ENCODE assay signal across 7 cellular contexts in genomic region chr6:129684323-129684884, GRCh38. TPM values are rescaled to one million over a fixed set of nuclear protein-coding genes. Genes with fewer than 3 reads are reported as not detected.
DNase-seq lines count a peak whose midpoint lies in the region; ATAC-seq and TF ChIP-seq lines count a peak whose summit lies in the region.

No MANE protein-coding gene starts in this region.

- peak overlapping the region; percentile 78 for H3K4me2 ChIP-seq in HCT116 (ENCODE audit: low read length)

- no peaks in the 10 kb centered on the region for H3K9me2 ChIP-seq in HCT116 (ENCODE audit: insufficient read depth)

- H3K9me3 ChIP-seq in HCT116 (ENCODE audit: control insufficient read depth in 1 of 2, insufficient read depth in 1 of 2, low read depth in 1 of 2, low read length in 2 of 2) (no peaks in the 10 kb centered on the region), gastroesophageal sphincter (no peaks in the 10 kb centered on the region)

- TF ChIP-seq POLR2A in HCT116 (IDR thresholded peaks at IDR 0.05; ENCODE audit: borderline replicate concordance, extremely low read depth, insufficient read depth, insufficient read length) (no peak), gastroesophageal sphincter (IDR thresholded peaks at IDR 0.05) (no peak)

- RAD21 ChIA-PET in HCT116 (lab: Charles Lee; ENCODE audit: low non-redundant PET in 1 of 2, low total read pairs in 2 of 2, uncharacterized antibody in 2 of 2, unreplicated experiment in 2 of 2), result no interaction called here

- peaks cover 62% of the 10 kb centered on the region for H3K4me1 Mint-ChIP-seq in stimulated activated memory B cell treated with anti-CD40 and anti-IgM and Interleukin-4, amounts not matched to agents 10 μg/mL and 1 μg/mL and 100 μg/mL, for 72 hours

- no peak for TF ChIP-seq CTCF in HCT116 (IDR thresholded peaks at IDR 0.05 in 2 of 3, conservative IDR thresholded peaks at IDR 0.05 in 1 of 3; ENCODE audit: borderline replicate concordance in 1 of 3, insufficient read depth in 1 of 3, low read depth in 2 of 3, low read length in 2 of 3)
- no peak for TF ChIP-seq CTCF in gastroesophageal sphincter (IDR thresholded peaks at IDR 0.05)

- H2AFZ ChIP-seq in HCT116 (ENCODE audit: low read depth, low read length, poor library complexity, severe bottlenecking), result no peak overlapping the region

- H3K36me3 Mint-ChIP-seq in stimulated activated memory B cell treated with anti-CD40 and anti-IgM and Interleukin-4, amounts not matched to agents 10 μg/mL and 1 μg/mL and 100 μg/mL, for 72 hours, result no peaks in the 10 kb centered on the region

- H4K20me1 ChIP-seq in HCT116 (ENCODE audit: insufficient read depth), result no peaks in the 10 kb centered on the region

- H3K4me3 Mint-ChIP-seq in stimulated activated memory B cell treated with anti-CD40 and anti-IgM and Interleukin-4, amounts not matched to agents 10 μg/mL and 1 μg/mL and 100 μg/mL, for 72 hours, result peak overlapping the region; percentile 30

- ATAC-seq in HCT116, result peak; percentile 4; the same call in 1 of the 2 replicates
- peak; percentile 5; the same call in 2 of the 3 replicates for ATAC-seq in SK-N-SH treated with all-trans-retinoic acid at 6 μM for 48 hours
- ATAC-seq in gastroesophageal sphincter, result no peak
- no peak for ATAC-seq in stimulated activated memory B cell treated with anti-CD40 and anti-IgM and Interleukin-4, amounts not matched to agents 10 μg/mL and 1 μg/mL and 100 μg/mL, for 72 hours
- ATAC-seq in GM18858 (IDR thresholded peaks at IDR 0.05; ENCODE audit: unreplicated experiment), result no peak

- peak overlapping the region; percentile 69 for H3K27ac Mint-ChIP-seq in stimulated activated memory B cell treated with anti-CD40 and anti-IgM and Interleukin-4, amounts not matched to agents 10 μg/mL and 1 μg/mL and 100 μg/mL, for 72 hours

- intact Hi-C loops in HCT116 (cut with micrococcal nuclease), result no loop called here

- POLR2A ChIA-PET in HCT116 (lab: Charles Lee), result interaction anchor here (0.9 to 2.0 kb wide), 7 partner anchors 9 to 65 kb away, joined by 3 to 8 read pairs (median 7); no protein-coding TSS in a partner anchor

- WGBS in gastroesophageal sphincter (ENCODE audit: low coverage in 1 of 2), 2 donors, result 87 to 93% methylated on average over 5 of the region's 6 CpGs

- peak overlapping the region; percentile 53; the same call in 1 of the 2 replicates for H3K9ac ChIP-seq in HCT116 (ENCODE audit: low read length)

- H3K4me3 ChIP-seq in HCT116 (replicated peaks in 1 of 2; ENCODE audit: low read depth in 1 of 2, low read length in 2 of 2), result peak overlapping the region in 1 of 2 experiments; percentile 35; a peak in 2 of 4 replicates
- H3K4me3 ChIP-seq in gastroesophageal sphincter, result no peak overlapping the region

- TF ChIP-seq EP300 in gastroesophageal sphincter (IDR thresholded peaks at IDR 0.05), result no peak

- H3K27ac ChIP-seq in HCT116 (ENCODE audit: low read depth, low read length) (peak overlapping the region; percentile 97), gastroesophageal sphincter (peak overlapping the region; percentile 56 to 77 (median 58))

- H3K9me3 Mint-ChIP-seq in stimulated activated memory B cell treated with anti-CD40 and anti-IgM and Interleukin-4, amounts not matched to agents 10 μg/mL and 1 μg/mL and 100 μg/mL, for 72 hours, result no peaks in the 10 kb centered on the region

- H3K4me1 ChIP-seq in HCT116 (ENCODE audit: control insufficient read depth in 1 of 2, insufficient read depth in 2 of 2, low read length in 2 of 2) (peaks cover 99 to 100% of the 10 kb centered on the region in 2 experiments), gastroesophageal sphincter (peaks cover 0 to 19% (median 0%) of the 10 kb centered on the region in 3 donors)

- CTCF ChIA-PET in HCT116 (lab: Charles Lee), result interaction anchor here (0.9 to 1.7 kb wide), 2 partner anchors 11 to 91 kb away, joined by 4 to 5 read pairs; no protein-coding TSS in a partner anchor

- no peaks in the 10 kb centered on the region for H3K27me3 ChIP-seq in HCT116 (ENCODE audit: insufficient read depth, low read length)
- H3K27me3 ChIP-seq in gastroesophageal sphincter, result no peaks in the 10 kb centered on the region

- no peaks in the 10 kb centered on the region for H3K27me3 Mint-ChIP-seq in stimulated activated memory B cell treated with anti-CD40 and anti-IgM and Interleukin-4, amounts not matched to agents 10 μg/mL and 1 μg/mL and 100 μg/mL, for 72 hours

- DNase-seq in HCT116 (ENCODE audit: low read depth, low spot score) (no peak), HCEC 1CT (no peak), NCI-H1105 (lab: John Stamatoyannopoulos, UW) (no peak)

- H3K36me3 ChIP-seq in HCT116 (ENCODE audit: control insufficient read depth in 1 of 2, insufficient read depth in 2 of 2, low read length in 2 of 2), result no peaks in the 10 kb centered on the region
- H3K36me3 ChIP-seq in gastroesophageal sphincter, result no peaks in the 10 kb centered on the region

- peaks cover 87% of the 10 kb centered on the region for H3K79me2 ChIP-seq in HCT116 (ENCODE audit: insufficient read depth, low read length)

- no peak for TF ChIP-seq RAD21 in HCT116 (IDR thresholded peaks at IDR 0.05; ENCODE audit: low read depth)

- BruUV-seq in HCT116 (replicated peaks; lab: Mats Ljungman, UMichigan), result TSS peak; percentile 73

TF ChIP-seq in HCT116, 20 proteins besides CTCF, POLR2A, EP300 and RAD21:
- no peak for TF ChIP-seq EZH2phosphoT487 (IDR thresholded peaks at IDR 0.05; ENCODE audit: borderline replicate concordance)
- TF ChIP-seq POLR2AphosphoS5 (IDR thresholded peaks at IDR 0.05; ENCODE audit: low read depth, low read length), result peak; percentile 2; the same call in 1 of the 2 replicates

TF ChIP-seq in SK-N-SH treated with all-trans-retinoic acid at 6 μM for 48 hours, 23 proteins besides CTCF, POLR2A, EP300 and RAD21 (continues in another document):
- no peak for TF ChIP-seq TOX (CRISPR knock-in tag; IDR thresholded peaks at IDR 0.05; ENCODE audit: borderline replicate concordance)
- no peak for TF ChIP-seq ZNF70 (CRISPR knock-in tag; IDR thresholded peaks at IDR 0.05)
- no peak for TF ChIP-seq TSHZ2 (CRISPR knock-in tag; IDR thresholded peaks at IDR 0.05)
- TF ChIP-seq TCF4 (CRISPR knock-in tag; IDR thresholded peaks at IDR 0.05; ENCODE audit: borderline replicate concordance), result no peak
- TF ChIP-seq POU6F1 (CRISPR knock-in tag; IDR thresholded peaks at IDR 0.05; ENCODE audit: borderline replicate concordance, low read depth), result no peak
- no peak; the same call in 1 of the 2 replicates for TF ChIP-seq PATZ1 (CRISPR knock-in tag; IDR thresholded peaks at IDR 0.05; ENCODE audit: borderline replicate concordance)
- no peak for TF ChIP-seq ZFP3 (CRISPR knock-in tag; IDR thresholded peaks at IDR 0.05)
- no peak for TF ChIP-seq ARNTL (CRISPR knock-in tag; IDR thresholded peaks at IDR 0.05; ENCODE audit: borderline replicate concordance, low read depth)
- TF ChIP-seq ESRRG (CRISPR knock-in tag; IDR thresholded peaks at IDR 0.05), result no peak

RNA-seq across cellular contexts. Expression of gene ARHGAP18, which starts 25.6 kb away (rescaled TPM):
- total RNA-seq in HCT116 (2021; ENCODE audit: unreplicated experiment) (70.3 TPM), gastroesophageal sphincter (10 to 100 TPM in 2 of 4 donors, 1 to 10 TPM in 2; 2.8 to 15.0 (median 9.4) TPM)
- 20.1 and 25.5 TPM in 2 replicates for polyA plus RNA-seq in HCT116 (2012)

Comparison
In these comparisons a context has a peak if more than half of its experiments do, and no peak if none do; other contexts are left out.
1. ATAC-seq: peak in HCT116 (single experiment) and SK-N-SH treated with all-trans-retinoic acid at 6 μM for 48 hours (single experiment); none in gastroesophageal sphincter (single experiment), stimulated activated memory B cell treated with anti-CD40 and anti-IgM and Interleukin-4, amounts not matched to agents 10 μg/mL and 1 μg/mL and 100 μg/mL, for 72 hours (single experiment) and GM18858 (single experiment).